8 cellular contexts compared by ENCODE assay signal in genomic region chr17:2710804-2711607, GRCh38. TPM values are rescaled to one million over a fixed set of nuclear protein-coding genes. Genes with fewer than 3 reads are reported as not detected.
DNase-seq lines count a peak whose midpoint lies in the region; ATAC-seq and TF ChIP-seq lines count a peak whose summit lies in the region.

No MANE protein-coding gene starts in this region.

- DNase-seq in LoVo (ENCODE audit: low spot score), result peak; percentile 7
- peak; percentile 58 for DNase-seq in activated naive CD4-positive, alpha-beta T cell treated with anti-CD3 and anti-CD28 coated beads, Interleukin-2, amount 10 ng/mL, durations not matched to agents 7 days and 5 days
- peak in 2 of 3 donors; percentile 61 to 76 for DNase-seq in right cardiac atrium
- DNase-seq in skeletal muscle cell (ENCODE audit: low read depth), result no peak
- DNase-seq in globus pallidus (ENCODE audit: low spot score), result no peak
- DNase-seq in SK-N-DZ (ENCODE audit: low spot score), result no peak

- peak; percentile 16 for TF ChIP-seq CTCF in DOHH2 (IDR thresholded peaks at IDR 0.05; ENCODE audit: low read depth, low read length, poor library complexity, severe bottlenecking)

- H3K9me3 Mint-ChIP-seq in activated naive CD4-positive, alpha-beta T cell treated with anti-CD3 and anti-CD28 coated beads, Interleukin-2, amount 10 ng/mL, durations not matched to agents 7 days and 5 days, result no peaks in the 10 kb centered on the region

- no peaks in the 10 kb centered on the region for H3F3A ChIP-seq in DOHH2 (ENCODE audit: control insufficient read depth, insufficient read depth)

- peaks cover 35% of the 10 kb centered on the region for H3K36me3 ChIP-seq in DOHH2 (ENCODE audit: control insufficient read depth, low read length)

- CTCF ChIA-PET in activated naive CD4-positive, alpha-beta T cell treated with anti-CD3 and anti-CD28 coated beads, Interleukin-2, amount 10 ng/mL, durations not matched to agents 7 days and 5 days (lab: Charles Lee), result interaction anchor here (0.9 kb wide), 1 partner anchor 328 kb away, joined by 4 read pairs; no protein-coding TSS in a partner anchor

- H4K20me1 ChIP-seq in DOHH2 (ENCODE audit: control insufficient read depth, insufficient read depth, low read depth, low read length), result peaks cover 22% of the 10 kb centered on the region

- H3K27ac ChIP-seq in DOHH2 (ENCODE audit: low read depth, low read length) (peak overlapping the region; percentile 28), right cardiac atrium (ENCODE audit: low read length) (peak overlapping the region; percentile 23)

- intact Hi-C loops in right cardiac atrium (cut with DNase I), result no loop called here

- H3K4me3 Mint-ChIP-seq in activated naive CD4-positive, alpha-beta T cell treated with anti-CD3 and anti-CD28 coated beads, Interleukin-2, amount 10 ng/mL, durations not matched to agents 7 days and 5 days, result peak overlapping the region; percentile 85

- H3K27me3 ChIP-seq in DOHH2 (ENCODE audit: control insufficient read depth, low read length) (no peaks in the 10 kb centered on the region), right cardiac atrium (ENCODE audit: control insufficient read depth, insufficient read depth) (no peaks in the 10 kb centered on the region)

- ATAC-seq in GM21619 (IDR thresholded peaks at IDR 0.05; ENCODE audit: unreplicated experiment) (peak; percentile 17), right cardiac atrium (no peak)

- H3K9me3 ChIP-seq in DOHH2 (ENCODE audit: control insufficient read depth, insufficient read depth, low read length) (no peaks in the 10 kb centered on the region), right cardiac atrium (ENCODE audit: control insufficient read depth, low read length) (no peaks in the 10 kb centered on the region)

- no peaks in the 10 kb centered on the region for H3K9me2 ChIP-seq in DOHH2 (replicated peaks; ENCODE audit: control insufficient read depth, low read length)

- H3K4me1 Mint-ChIP-seq in activated naive CD4-positive, alpha-beta T cell treated with anti-CD3 and anti-CD28 coated beads, Interleukin-2, amount 10 ng/mL, durations not matched to agents 7 days and 5 days, result peaks cover 39% of the 10 kb centered on the region

- peak overlapping the region; percentile 100 for H3K4me2 ChIP-seq in DOHH2 (ENCODE audit: low read length)

- no peaks in the 10 kb centered on the region for H3K27me3 Mint-ChIP-seq in activated naive CD4-positive, alpha-beta T cell treated with anti-CD3 and anti-CD28 coated beads, Interleukin-2, amount 10 ng/mL, durations not matched to agents 7 days and 5 days

- WGBS in right cardiac atrium, result 1% methylated on average over 82 of the region's 82 CpGs

- H3K4me1 ChIP-seq in DOHH2 (ENCODE audit: control insufficient read depth, low read length), result peaks cover 34% of the 10 kb centered on the region
- peaks cover 7% of the 10 kb centered on the region for H3K4me1 ChIP-seq in right cardiac atrium (ENCODE audit: control insufficient read depth, insufficient read depth, low read length)

- peak overlapping the region; percentile 87 for H3K27ac Mint-ChIP-seq in activated naive CD4-positive, alpha-beta T cell treated with anti-CD3 and anti-CD28 coated beads, Interleukin-2, amount 10 ng/mL, durations not matched to agents 7 days and 5 days

- H3K4me3 ChIP-seq in DOHH2 (ENCODE audit: low read length) (peak overlapping the region; percentile 95), right cardiac atrium (ENCODE audit: low read length) (peak overlapping the region; percentile 86), skeletal muscle cell (ENCODE audit: low read depth, low read length) (peak overlapping the region; percentile 76)

- H3K36me3 Mint-ChIP-seq in activated naive CD4-positive, alpha-beta T cell treated with anti-CD3 and anti-CD28 coated beads, Interleukin-2, amount 10 ng/mL, durations not matched to agents 7 days and 5 days, result peaks cover 1% of the 10 kb centered on the region

- H3K79me2 ChIP-seq in DOHH2 (ENCODE audit: control insufficient read depth, low read length), result peaks cover 72% of the 10 kb centered on the region

RNA-seq across cellular contexts. Expression of gene CLUH, which starts 0.6 kb away (rescaled TPM):
- total RNA-seq in right cardiac atrium, result 100 to 1,000 TPM in 3 of 4 donors, 10 to 100 TPM in 1; 90.4 to 121 (median 106) TPM
- 79.0 TPM for polyA plus RNA-seq in right cardiac atrium
- polyA plus RNA-seq in SK-N-DZ (2014; cell fraction: cytosol; rRNA removed), result 56.5 and 59.8 TPM in 2 replicates
- 356 and 379 TPM in 2 replicates for polyA plus RNA-seq in SK-N-DZ (2014; cell fraction: nucleus; rRNA removed)

RNA-seq across cellular contexts. Expression of gene CCDC92B, which starts 38.4 kb away (rescaled TPM):
- under 1 TPM in 3 of 4 donors, not detected in 1; 0.15 to 0.40 (median 0.26) TPM for total RNA-seq in right cardiac atrium
- 0.20 TPM for polyA plus RNA-seq in right cardiac atrium
- polyA plus RNA-seq in SK-N-DZ (2014; cell fraction: cytosol; rRNA removed), result 4.1 and 5.3 TPM in 2 replicates
- 3.3 and 4.9 TPM in 2 replicates for polyA plus RNA-seq in SK-N-DZ (2014; cell fraction: nucleus; rRNA removed)

Comparison
In these comparisons a context has a peak if more than half of its experiments do, and no peak if none do; other contexts are left out.
1. DNase-seq: peak in LoVo (single experiment), activated naive CD4-positive, alpha-beta T cell treated with anti-CD3 and anti-CD28 coated beads, Interleukin-2, amount 10 ng/mL, durations not matched to agents 7 days and 5 days (single experiment) and right cardiac atrium (2 of 3); none in skeletal muscle cell (single experiment), globus pallidus (single experiment) and SK-N-DZ (single experiment).
2. Peak in every context shown above with its lines, with median percentiles within 50 percentile points of each other: H3K4me3 ChIP-seq.